ENCODE assay signal across 21 cellular contexts in genomic region chr19:2866495-2867024, GRCh38. TPM values are rescaled to one million over a fixed set of nuclear protein-coding genes. Genes with fewer than 3 reads are reported as not detected.
DNase-seq lines count a peak whose midpoint lies in the region; ATAC-seq, FAIRE-seq and TF ChIP-seq lines count a peak whose summit lies in the region.
"Had no signal": no experiment of that assay in that cellular context is flagged by ENCODE, and none has a peak within 500 bp of the region (broad histone marks: within the 10 kb centered on the region; RNA-seq: fewer than 3 reads in every experiment).

No MANE protein-coding gene starts in this region.

- in situ Hi-C loops in HepG2 (cut with HindIII; ENCODE audit: extremely low pct_ligation_motif_present, low pct_unique_long_range_greater_than_20kb): no loop called here

- no peak for FAIRE-seq in HepG2 (lab: Jason Lieb, UNC)
- no peak for FAIRE-seq in bronchial epithelial cell (lab: Jason Lieb, UNC)
- FAIRE-seq: GM12878, GM19239, RCC 7860 had no signal

- H2AFZ ChIP-seq in HepG2 (ENCODE audit: low read length): no peak overlapping the region
- H2AFZ ChIP-seq: GM23338 had no signal

- peak overlapping the region; percentile 93 for H3K4me2 ChIP-seq in HepG2 (ENCODE audit: low read depth, low read length)
- H3K4me2 ChIP-seq: GM23338 had no signal

- H3K27me3 ChIP-seq in HepG2 (ENCODE audit: control insufficient read depth in 1 of 2, insufficient read depth in 2 of 2, low read length in 2 of 2) (no peaks in the 10 kb centered on the region), right lobe of liver (no peaks in the 10 kb centered on the region), bronchial epithelial cell (ENCODE audit: control insufficient read depth, insufficient read depth, low read length) (no peaks in the 10 kb centered on the region), psoas muscle (ENCODE audit: insufficient read depth in 3 of 3, low read length in 2 of 3) (no peaks in the 10 kb centered on the region)

- peak overlapping the region; percentile 58 for H3K9ac ChIP-seq in HepG2 (ENCODE audit: insufficient read depth, low read depth, low read length)

- H3K36me3 ChIP-seq in HepG2 (replicated peaks in 1 of 2; ENCODE audit: control insufficient read depth in 1 of 2, insufficient read depth in 2 of 2, low read length in 2 of 2): no peaks in the 10 kb centered on the region
- no peaks in the 10 kb centered on the region for H3K36me3 ChIP-seq in right lobe of liver
- H3K36me3 ChIP-seq in bronchial epithelial cell (ENCODE audit: control insufficient read depth, insufficient read depth, low read length): no peaks in the 10 kb centered on the region
- no peaks in the 10 kb centered on the region for H3K36me3 ChIP-seq in psoas muscle (ENCODE audit: insufficient read depth in 1 of 2, low read depth in 1 of 2)

- TF ChIP-seq CTCF in HepG2 (CRISPR knock-in tag; IDR thresholded peaks at IDR 0.05): no peak
- TF ChIP-seq CTCF in right lobe of liver (IDR thresholded peaks at IDR 0.05): no peak
- no peak for TF ChIP-seq CTCF in bronchial epithelial cell (IDR thresholded peaks at IDR 0.05; ENCODE audit: insufficient read depth, low read length, severe bottlenecking)
- TF ChIP-seq CTCF in psoas muscle (IDR thresholded peaks at IDR 0.05): no peak

- no TSS peak for BruUV-seq in HepG2 (replicated peaks; lab: Mats Ljungman, UMichigan)

- TF ChIP-seq EP300 in HepG2 (IDR thresholded peaks at IDR 0.05; ENCODE audit: low read depth in 2 of 2, low read length in 2 of 2) (no peak), HepG2 (CRISPR knock-in tag; IDR thresholded peaks at IDR 0.05; ENCODE audit: borderline replicate concordance) (no peak)

- TF ChIP-seq POLR2A in HepG2 (IDR thresholded peaks at IDR 0.05; ENCODE audit: insufficient read depth in 1 of 2, low read depth in 2 of 2, low read length in 2 of 2) (0 out of 4 replicates have a peak, but pooled peaks of 1 of the 2 experiments have one; percentile 14), right lobe of liver (IDR thresholded peaks at IDR 0.05) (no peak)

- 3% methylated on average over 6 of the region's 8 CpGs for WGBS in HepG2 (ENCODE audit: low lambda C conversion rate)
- 50% methylated on average over 2 of the region's 8 CpGs for WGBS in right lobe of liver (ENCODE audit: insufficient coverage, low coverage, low lambda C conversion rate, missing lambda C conversion rate)
- WGBS in psoas muscle, 3 donors: 51 to 53% (median 53%) methylated on average over 8 of the region's 8 CpGs

- H3K9me3 ChIP-seq in HepG2 (ENCODE audit: low read length) (no peaks in the 10 kb centered on the region), right lobe of liver (no peaks in the 10 kb centered on the region), psoas muscle (no peaks in the 10 kb centered on the region)

- CTCF ChIA-PET in HepG2 (lab: Yijun Ruan, JAX; ENCODE audit: low intra/inter-chr PET ratio, low total read pairs): no interaction called here

- ATAC-seq in HepG2: peak; percentile 56
- ATAC-seq in right lobe of liver: no peak
- no peak for ATAC-seq in psoas muscle
- ATAC-seq: GM12878, GM23338, Right ventricle myocardium inferior had no signal

- intact Hi-C loops in HepG2 (cut with micrococcal nuclease; ENCODE audit: unreplicated experiment): loop anchor here (1.0 to 2.0 kb wide), 2 partner anchors 48 to 83 kb away; partner anchors contain the start of genes SGTA and ZNF554
- intact Hi-C loops in right lobe of liver (cut with DNase I): loop anchor here in 1 of 2 donors (10.0 kb wide), 1 partner anchor 212 kb away; no protein-coding TSS in a partner anchor
- intact Hi-C loops in psoas muscle (cut with DNase I): no loop called here

- peaks cover 2% of the 10 kb centered on the region; the same call in 1 of the 2 replicates for H4K20me1 ChIP-seq in HepG2 (ENCODE audit: insufficient read depth, low read length)

- peak overlapping the region; percentile 57 to 94 (median 68) for H3K4me3 ChIP-seq in HepG2 (replicated peaks in 1 of 3; ENCODE audit: insufficient read depth in 1 of 3, low read depth in 2 of 3, low read length in 3 of 3)
- H3K4me3 ChIP-seq in right lobe of liver: no peak overlapping the region
- peak overlapping the region; percentile 10 for H3K4me3 ChIP-seq in bronchial epithelial cell (ENCODE audit: low read depth, low read length)
- H3K4me3 ChIP-seq in psoas muscle: peak overlapping the region; percentile 24
- H3K4me3 ChIP-seq: GM12878, GM23338 had no signal

- H3K79me2 ChIP-seq in HepG2 (ENCODE audit: insufficient read depth, low read length): peaks cover 25% of the 10 kb centered on the region

- TF ChIP-seq RAD21 in HepG2 (CRISPR knock-in tag; IDR thresholded peaks at IDR 0.05): no peak

- POLR2A ChIA-PET in HepG2 (lab: Yijun Ruan, JAX): interaction anchor here (0.5 to 3.1 kb wide), 36 partner anchors 8 to 1373 kb away, joined by 3 to 49 read pairs (median 6); partner anchors contain the start of genes GADD45B, SGTA, THOP1 and ZNF554

- H3K27ac ChIP-seq in HepG2 (ENCODE audit: extremely low read length, insufficient read depth, low read length): peak overlapping the region; percentile 67
- no peak overlapping the region for H3K27ac ChIP-seq in right lobe of liver
- no peak overlapping the region for H3K27ac ChIP-seq in psoas muscle

- H3K4me1 ChIP-seq in HepG2 (ENCODE audit: insufficient read depth, low read length) (peaks cover 41% of the 10 kb centered on the region), right lobe of liver (no peaks in the 10 kb centered on the region), psoas muscle (no peaks in the 10 kb centered on the region)

- no peak for DNase-seq in HepG2 (ENCODE audit: low spot score)
- no peak for DNase-seq in right lobe of liver
- no peak for DNase-seq in bronchial epithelial cell (ENCODE audit: low read depth)
- DNase-seq in psoas muscle: no peak
- DNase-seq in NCI-H526 (lab: John Stamatoyannopoulos, UW): no peak
- DNase-seq in activated CD4-positive, alpha-beta T cell treated with anti-CD3 and anti-CD28 coated beads for 1 hour: no peak
- no peak for DNase-seq in NCI-H2196 (lab: John Stamatoyannopoulos, UW; ENCODE audit: unreplicated experiment)
- DNase-seq in NCI-H2107 (lab: John Stamatoyannopoulos, UW): no peak
- DNase-seq: CD4-positive, alpha-beta T cell; DMS153; EL; HCEC 1CT; KG1; NCI-H1930 had no signal

RNA-seq across cellular contexts. Expression of gene ZNF556, which starts 0.6 kb away (rescaled TPM):
- total RNA-seq in HepG2 (2016; rRNA removed; fragmentation: Illumina TruSeq; extraction: Trizol): 28.6 and 41.2 TPM in 2 replicates
- total RNA-seq in HepG2 (2016; cell fraction: cytosol; rRNA removed; fragmentation: Illumina TruSeq; extraction: Trizol; ENCODE audit: low read depth): 1.8 and 2.7 TPM in 2 replicates
- total RNA-seq in HepG2 (2016; cell fraction: insoluble cytoplasmic fraction; rRNA removed; fragmentation: Illumina TruSeq; extraction: Trizol): 27.1 and 45.6 TPM in 2 replicates
- total RNA-seq in HepG2 (2016; cell fraction: membrane; rRNA removed; fragmentation: Illumina TruSeq; extraction: Trizol): 7.1 and 7.5 TPM in 2 replicates
- 11.2 and 14.3 TPM in 2 replicates for total RNA-seq in HepG2 (2016; cell fraction: nucleus; rRNA removed; fragmentation: Illumina TruSeq; extraction: Trizol)
- polyA plus RNA-seq in HepG2 (2011; rRNA removed): 4.2 and 5.5 TPM in 2 replicates
- 3.2 and 3.9 TPM in 2 replicates for polyA plus RNA-seq in HepG2 (2011; cell fraction: cytosol; rRNA removed)
- polyA plus RNA-seq in HepG2 (2011; cell fraction: nucleus; rRNA removed): 2.7 and 3.8 TPM in 2 replicates
- 9.5 and 11.2 TPM in 2 replicates for polyA plus RNA-seq in HepG2 (2012)
- polyA plus RNA-seq in HepG2 (2016; cell fraction: cytosol; fragmentation: Illumina TruSeq; extraction: Trizol; ENCODE audit: low read depth): 1.3 and 1.5 TPM in 2 replicates
- 21.4 and 21.8 TPM in 2 replicates for polyA plus RNA-seq in HepG2 (2016; cell fraction: insoluble cytoplasmic fraction; fragmentation: Illumina TruSeq; extraction: Trizol; ENCODE audit: low read depth)
- polyA plus RNA-seq in HepG2 (2016; cell fraction: membrane; fragmentation: Illumina TruSeq; extraction: Trizol; ENCODE audit: low read depth): 2.7 and 2.9 TPM in 2 replicates
- polyA plus RNA-seq in HepG2 (2016; cell fraction: nucleus; fragmentation: Illumina TruSeq; extraction: Trizol; ENCODE audit: insufficient read depth, low read depth): 12.1 and 15.4 TPM in 2 replicates
- 2.5 and 7.0 TPM in 2 replicates for polyA minus RNA-seq in HepG2 (2011; rRNA and poly(A)+ RNA removed; ENCODE audit: low replicate concordance)
- 13.7 and 18.1 TPM in 2 replicates for polyA minus RNA-seq in HepG2 (2011; cell fraction: cytosol; rRNA and poly(A)+ RNA removed)
- 10.7 and 11.7 TPM in 2 replicates for polyA minus RNA-seq in HepG2 (2011; cell fraction: nucleus; rRNA and poly(A)+ RNA removed)
- not detected for total RNA-seq in right lobe of liver
- 2.0 and 2.4 TPM in 2 replicates for total RNA-seq in bronchial epithelial cell
- total RNA-seq in psoas muscle: 10 to 100 TPM in 2 of 4 donors, under 1 TPM in 2; 0.57 to 15.6 (median 5.8) TPM
- 1 to 10 TPM in 1 of 3 donors, under 1 TPM in 2; 0.24 to 7.7 (median 0.69) TPM for polyA plus RNA-seq in psoas muscle
- total RNA-seq: B cell; CD4-positive, alpha-beta T cell; GM12878; GM23338; Right ventricle myocardium inferior had no signal
- polyA plus RNA-seq: AG04450, GM12878, GM23338 had no signal

RNA-seq across cellular contexts. Expression of gene ZNF555, which starts 25.3 kb away (rescaled TPM):
- 8.0 and 12.4 TPM in 2 replicates for total RNA-seq in HepG2 (2016; rRNA removed; fragmentation: Illumina TruSeq; extraction: Trizol)
- 1.8 and 2.9 TPM in 2 replicates for total RNA-seq in HepG2 (2016; cell fraction: cytosol; rRNA removed; fragmentation: Illumina TruSeq; extraction: Trizol; ENCODE audit: low read depth)
- total RNA-seq in HepG2 (2016; cell fraction: insoluble cytoplasmic fraction; rRNA removed; fragmentation: Illumina TruSeq; extraction: Trizol): 6.5 and 12.2 TPM in 2 replicates
- total RNA-seq in HepG2 (2016; cell fraction: membrane; rRNA removed; fragmentation: Illumina TruSeq; extraction: Trizol): 4.5 and 6.1 TPM in 2 replicates
- 4.7 and 5.1 TPM in 2 replicates for total RNA-seq in HepG2 (2016; cell fraction: nucleus; rRNA removed; fragmentation: Illumina TruSeq; extraction: Trizol)
- 5.0 and 5.3 TPM in 2 replicates for polyA plus RNA-seq in HepG2 (2011; rRNA removed)
- polyA plus RNA-seq in HepG2 (2011; cell fraction: cytosol; rRNA removed): 2.4 and 3.9 TPM in 2 replicates
- 2.1 and 4.1 TPM in 2 replicates for polyA plus RNA-seq in HepG2 (2011; cell fraction: nucleus; rRNA removed)
- 5.6 and 6.0 TPM in 2 replicates for polyA plus RNA-seq in HepG2 (2012)
- 0.28 and 0.34 TPM in 2 replicates for polyA plus RNA-seq in HepG2 (2016; cell fraction: cytosol; fragmentation: Illumina TruSeq; extraction: Trizol; ENCODE audit: low read depth)
- polyA plus RNA-seq in HepG2 (2016; cell fraction: insoluble cytoplasmic fraction; fragmentation: Illumina TruSeq; extraction: Trizol; ENCODE audit: low read depth): 5.3 and 5.9 TPM in 2 replicates
- polyA plus RNA-seq in HepG2 (2016; cell fraction: membrane; fragmentation: Illumina TruSeq; extraction: Trizol; ENCODE audit: low read depth): 0.68 and 1.1 TPM in 2 replicates
- polyA plus RNA-seq in HepG2 (2016; cell fraction: nucleus; fragmentation: Illumina TruSeq; extraction: Trizol; ENCODE audit: insufficient read depth, low read depth): 4.9 and 5.6 TPM in 2 replicates
- polyA minus RNA-seq in HepG2 (2011; rRNA and poly(A)+ RNA removed; ENCODE audit: low replicate concordance): 1.3 and 4.9 TPM in 2 replicates
- 6.2 and 10.6 TPM in 2 replicates for polyA minus RNA-seq in HepG2 (2011; cell fraction: cytosol; rRNA and poly(A)+ RNA removed)
- polyA minus RNA-seq in HepG2 (2011; cell fraction: nucleus; rRNA and poly(A)+ RNA removed): 7.2 and 13.2 TPM in 2 replicates
- 1 to 10 TPM in 5 of 6 experiments, under 1 TPM in 1; 0.87 to 2.6 (median 2.1) TPM for total RNA-seq in right lobe of liver
- total RNA-seq in bronchial epithelial cell: 4.6 and 4.7 TPM in 2 replicates
- total RNA-seq in psoas muscle: 10 to 100 TPM in 2 of 4 donors, 1 to 10 TPM in 2; 2.9 to 16.0 (median 8.5) TPM
- 1 to 10 TPM; 1.7 to 2.4 (median 1.9) TPM for polyA plus RNA-seq in psoas muscle

RNA-seq across cellular contexts. Expression of gene ZNF57, which starts 34.2 kb away (rescaled TPM):
- total RNA-seq in HepG2 (2016; rRNA removed; fragmentation: Illumina TruSeq; extraction: Trizol) (17.5 and 25.8 TPM in 2 replicates), right lobe of liver (1 to 10 TPM in 5 of 6 experiments, under 1 TPM in 1; 0.98 to 2.9 (median 1.7) TPM), bronchial epithelial cell (11.1 and 11.6 TPM in 2 replicates), psoas muscle (1 to 10 TPM; 1.0 to 1.7 (median 1.3) TPM)
- total RNA-seq in HepG2 (2016; cell fraction: cytosol; rRNA removed; fragmentation: Illumina TruSeq; extraction: Trizol; ENCODE audit: low read depth): 9.2 and 10.2 TPM in 2 replicates
- 17.7 and 22.3 TPM in 2 replicates for total RNA-seq in HepG2 (2016; cell fraction: insoluble cytoplasmic fraction; rRNA removed; fragmentation: Illumina TruSeq; extraction: Trizol)
- 15.7 and 21.7 TPM in 2 replicates for total RNA-seq in HepG2 (2016; cell fraction: membrane; rRNA removed; fragmentation: Illumina TruSeq; extraction: Trizol)
- 12.5 and 12.8 TPM in 2 replicates for total RNA-seq in HepG2 (2016; cell fraction: nucleus; rRNA removed; fragmentation: Illumina TruSeq; extraction: Trizol)
- polyA plus RNA-seq in HepG2 (2011; rRNA removed) (6.6 and 8.0 TPM in 2 replicates), psoas muscle (1 to 10 TPM in 1 of 3 donors, under 1 TPM in 2; 0.65 to 1.9 (median 0.77) TPM)
- 4.3 and 7.3 TPM in 2 replicates for polyA plus RNA-seq in HepG2 (2011; cell fraction: cytosol; rRNA removed)
- 6.3 and 7.4 TPM in 2 replicates for polyA plus RNA-seq in HepG2 (2011; cell fraction: nucleus; rRNA removed)
- 7.0 and 7.8 TPM in 2 replicates for polyA plus RNA-seq in HepG2 (2012)
- polyA plus RNA-seq in HepG2 (2016; cell fraction: cytosol; fragmentation: Illumina TruSeq; extraction: Trizol; ENCODE audit: low read depth): 2.7 and 2.8 TPM in 2 replicates
- polyA plus RNA-seq in HepG2 (2016; cell fraction: insoluble cytoplasmic fraction; fragmentation: Illumina TruSeq; extraction: Trizol; ENCODE audit: low read depth): 16.0 TPM in 2 replicates
- 3.9 and 5.1 TPM in 2 replicates for polyA plus RNA-seq in HepG2 (2016; cell fraction: membrane; fragmentation: Illumina TruSeq; extraction: Trizol; ENCODE audit: low read depth)
- 18.5 and 27.5 TPM in 2 replicates for polyA plus RNA-seq in HepG2 (2016; cell fraction: nucleus; fragmentation: Illumina TruSeq; extraction: Trizol; ENCODE audit: insufficient read depth, low read depth)
- 4.0 and 7.2 TPM in 2 replicates for polyA minus RNA-seq in HepG2 (2011; rRNA and poly(A)+ RNA removed; ENCODE audit: low replicate concordance)
- polyA minus RNA-seq in HepG2 (2011; cell fraction: cytosol; rRNA and poly(A)+ RNA removed): 6.4 and 6.9 TPM in 2 replicates
- polyA minus RNA-seq in HepG2 (2011; cell fraction: nucleus; rRNA and poly(A)+ RNA removed): 6.6 and 9.9 TPM in 2 replicates

RNA-seq across cellular contexts. Expression of gene ZNF554, which starts 46.9 kb away (rescaled TPM):
- 2.7 and 3.0 TPM in 2 replicates for total RNA-seq in HepG2 (2016; rRNA removed; fragmentation: Illumina TruSeq; extraction: Trizol)
- 0.88 and 1.3 TPM in 2 replicates for total RNA-seq in HepG2 (2016; cell fraction: cytosol; rRNA removed; fragmentation: Illumina TruSeq; extraction: Trizol; ENCODE audit: low read depth)
- total RNA-seq in HepG2 (2016; cell fraction: insoluble cytoplasmic fraction; rRNA removed; fragmentation: Illumina TruSeq; extraction: Trizol): 2.8 and 2.9 TPM in 2 replicates
- 2.2 and 2.7 TPM in 2 replicates for total RNA-seq in HepG2 (2016; cell fraction: membrane; rRNA removed; fragmentation: Illumina TruSeq; extraction: Trizol)
- 2.4 and 2.6 TPM in 2 replicates for total RNA-seq in HepG2 (2016; cell fraction: nucleus; rRNA removed; fragmentation: Illumina TruSeq; extraction: Trizol)
- polyA plus RNA-seq in HepG2 (2011; rRNA removed): 2.2 and 2.4 TPM in 2 replicates
- polyA plus RNA-seq in HepG2 (2011; cell fraction: cytosol; rRNA removed): 1.0 and 1.8 TPM in 2 replicates
- polyA plus RNA-seq in HepG2 (2011; cell fraction: nucleus; rRNA removed): 2.7 and 4.3 TPM in 2 replicates
- polyA plus RNA-seq in HepG2 (2012): 2.4 and 2.5 TPM in 2 replicates
- 0.44 and 0.53 TPM in 2 replicates for polyA plus RNA-seq in HepG2 (2016; cell fraction: cytosol; fragmentation: Illumina TruSeq; extraction: Trizol; ENCODE audit: low read depth)
- 1.6 and 1.8 TPM in 2 replicates for polyA plus RNA-seq in HepG2 (2016; cell fraction: insoluble cytoplasmic fraction; fragmentation: Illumina TruSeq; extraction: Trizol; ENCODE audit: low read depth)
- polyA plus RNA-seq in HepG2 (2016; cell fraction: membrane; fragmentation: Illumina TruSeq; extraction: Trizol; ENCODE audit: low read depth): 1.1 and 1.3 TPM in 2 replicates
- 4.4 and 5.6 TPM in 2 replicates for polyA plus RNA-seq in HepG2 (2016; cell fraction: nucleus; fragmentation: Illumina TruSeq; extraction: Trizol; ENCODE audit: insufficient read depth, low read depth)
- polyA minus RNA-seq in HepG2 (2011; rRNA and poly(A)+ RNA removed; ENCODE audit: low replicate concordance): 1.1 and 2.6 TPM in 2 replicates
- polyA minus RNA-seq in HepG2 (2011; cell fraction: cytosol; rRNA and poly(A)+ RNA removed): 1.5 and 1.6 TPM in 2 replicates
- polyA minus RNA-seq in HepG2 (2011; cell fraction: nucleus; rRNA and poly(A)+ RNA removed): 1.8 and 2.6 TPM in 2 replicates
- 1 to 10 TPM; 1.4 to 2.5 (median 1.9) TPM for total RNA-seq in right lobe of liver
- total RNA-seq in bronchial epithelial cell: 3.2 and 3.9 TPM in 2 replicates
- total RNA-seq in psoas muscle: 1 to 10 TPM; 3.5 to 6.5 (median 4.5) TPM
- 1 to 10 TPM; 1.8 to 5.2 (median 3.6) TPM for polyA plus RNA-seq in psoas muscle

Comparison
In these comparisons a context has a peak if more than half of its experiments do, and no peak if none do; other contexts are left out.
1. H3K4me3 ChIP-seq: peak in HepG2 (3 of 3), bronchial epithelial cell (single experiment) and psoas muscle (single experiment); none in right lobe of liver (0 of 3).